8 cellular contexts compared by ENCODE assay signal in the genomic region with DNA sequence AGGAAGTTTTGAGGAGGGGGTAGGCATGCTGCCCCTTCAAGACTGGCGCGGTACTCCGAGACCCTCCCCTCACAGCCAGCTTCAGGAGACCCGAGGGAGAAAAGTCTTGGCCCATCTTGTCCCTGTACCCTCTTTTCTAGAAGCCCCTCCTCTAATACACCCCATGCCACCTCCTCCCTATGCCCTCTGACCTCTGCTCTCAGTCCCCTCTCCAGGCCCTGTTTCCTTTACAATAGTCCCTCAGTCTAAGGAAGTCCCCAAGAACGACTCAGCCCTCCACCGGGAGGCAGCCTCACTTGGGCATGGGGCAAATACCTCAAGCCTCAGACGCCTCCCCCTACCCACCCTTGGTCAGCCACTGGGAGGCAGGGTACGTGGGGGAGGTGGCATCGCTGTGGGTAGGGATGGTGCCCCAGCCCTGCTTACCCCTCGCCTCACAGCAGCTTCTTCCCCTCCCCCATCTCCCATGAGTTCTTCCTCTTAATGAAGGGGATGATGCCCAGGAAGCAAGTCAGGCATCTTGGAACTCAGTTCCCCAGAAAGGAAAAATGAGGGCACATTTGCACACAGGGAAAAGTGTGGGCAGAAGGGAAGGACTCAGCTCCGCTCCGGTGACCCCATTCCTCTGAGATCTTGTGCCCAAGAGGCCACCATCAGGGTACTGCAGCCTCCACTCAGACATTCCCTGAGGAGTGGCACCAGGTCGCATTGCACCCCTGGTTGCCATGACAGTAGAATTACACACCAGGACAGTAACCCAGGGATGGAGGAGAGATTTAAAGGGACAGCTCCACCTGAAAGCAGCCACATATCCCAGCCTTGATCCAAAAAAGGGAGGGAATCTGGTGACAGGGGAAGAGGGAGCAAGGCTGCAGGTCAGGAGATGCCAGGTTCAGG. TPM values are rescaled to one million over a fixed set of nuclear protein-coding genes. Genes with fewer than 3 reads are reported as not detected.
DNase-seq lines count a peak whose midpoint lies in the region; ATAC-seq and TF ChIP-seq lines count a peak whose summit lies in the region.

No MANE protein-coding gene starts in this region.

- H3K27me3 Mint-ChIP-seq in activated naive CD8-positive, alpha-beta T cell treated with anti-CD3 and anti-CD28 coated beads, Interleukin-2, amount 50 U/mL, for 24 hours = peaks cover 13% of the 10 kb centered on the region
- H3K27me3 Mint-ChIP-seq in memory B cell = peaks cover 39% of the 10 kb centered on the region

- peaks cover 17% of the 10 kb centered on the region for H3K4me1 Mint-ChIP-seq in activated naive CD8-positive, alpha-beta T cell treated with anti-CD3 and anti-CD28 coated beads, Interleukin-2, amount 50 U/mL, for 24 hours
- H3K4me1 Mint-ChIP-seq in memory B cell = peaks cover 9% of the 10 kb centered on the region

- peak in 3 of 8 donors; percentile 5 to 20 (median 12) for ATAC-seq in heart right ventricle
- ATAC-seq in activated naive CD8-positive, alpha-beta T cell treated with anti-CD3 and anti-CD28 coated beads, Interleukin-2, amount 50 U/mL, for 24 hours = no peak
- ATAC-seq in memory B cell (ENCODE audit: low read depth) = no peak
- no peak for ATAC-seq in GM21381 (IDR thresholded peaks at IDR 0.05; ENCODE audit: unreplicated experiment)

- H3K36me3 Mint-ChIP-seq in activated naive CD8-positive, alpha-beta T cell treated with anti-CD3 and anti-CD28 coated beads, Interleukin-2, amount 50 U/mL, for 24 hours (ENCODE audit: low read depth) = no peaks in the 10 kb centered on the region
- H3K36me3 Mint-ChIP-seq in memory B cell = no peaks in the 10 kb centered on the region

- H3K9me3 Mint-ChIP-seq in activated naive CD8-positive, alpha-beta T cell treated with anti-CD3 and anti-CD28 coated beads, Interleukin-2, amount 50 U/mL, for 24 hours = no peaks in the 10 kb centered on the region
- H3K9me3 Mint-ChIP-seq in memory B cell = no peaks in the 10 kb centered on the region

- WGBS in heart right ventricle, 2 donors = 32 to 34% methylated on average over 13 of the region's 13 CpGs

- intact Hi-C loops in heart right ventricle (cut with DNase I) (no loop called here), cardiac septum (cut with DNase I) (no loop called here), vagina (cut with DNase I) (no loop called here)

- peaks cover 0 to 11% (median 0%) of the 10 kb centered on the region in 7 donors for H3K27me3 ChIP-seq in heart right ventricle
- no peaks in the 10 kb centered on the region for H3K27me3 ChIP-seq in vagina

- H3K36me3 ChIP-seq in heart right ventricle (peaks cover 0 to 30% (median 0%) of the 10 kb centered on the region in 9 donors), vagina (no peaks in the 10 kb centered on the region)

- no peak for TF ChIP-seq CTCF in heart right ventricle (IDR thresholded peaks at IDR 0.05)
- TF ChIP-seq CTCF in vagina (IDR thresholded peaks at IDR 0.05) = no peak

- no peaks in the 10 kb centered on the region for H3K9me3 ChIP-seq in heart right ventricle
- H3K9me3 ChIP-seq in vagina = no peaks in the 10 kb centered on the region

- no peak for TF ChIP-seq POLR2A in vagina (IDR thresholded peaks at IDR 0.05)

- DNase-seq in heart right ventricle (no peak), cardiac septum (ENCODE audit: low spot score) (no peak), memory B cell (ENCODE audit: low spot score in 2 of 2) (no peak), vagina (ENCODE audit: extremely low spot score in 2 of 2) (no peak), NCI-H526 treated with DMSO at 0.1 percent for 48 hours (lab: John Stamatoyannopoulos, UW) (no peak), superior temporal gyrus (ENCODE audit: extremely low spot score) (no peak)
- no peak for DNase-seq in activated naive CD8-positive, alpha-beta T cell treated with anti-CD3 and anti-CD28 coated beads, Interleukin-2, amount 50 U/mL, for 24 hours

- H3K4me3 ChIP-seq in heart right ventricle (peak overlapping the region; percentile 25 to 61 (median 50)), vagina (peak overlapping the region; percentile 38 to 41)

- H3K4me1 ChIP-seq in heart right ventricle (peaks cover 0 to 33% (median 24%) of the 10 kb centered on the region in 9 donors), vagina (peaks cover 28% of the 10 kb centered on the region)

- H3K27ac Mint-ChIP-seq in activated naive CD8-positive, alpha-beta T cell treated with anti-CD3 and anti-CD28 coated beads, Interleukin-2, amount 50 U/mL, for 24 hours = no peak overlapping the region
- H3K27ac Mint-ChIP-seq in memory B cell = no peak overlapping the region

- H3K27ac ChIP-seq in heart right ventricle (no peak overlapping the region), vagina (no peak overlapping the region)

- peak overlapping the region; percentile 65 for H3K4me3 Mint-ChIP-seq in activated naive CD8-positive, alpha-beta T cell treated with anti-CD3 and anti-CD28 coated beads, Interleukin-2, amount 50 U/mL, for 24 hours
- H3K4me3 Mint-ChIP-seq in memory B cell = peak overlapping the region; percentile 75

RNA-seq across cellular contexts. Expression of gene MPP2, which starts 6.2 kb away (rescaled TPM):
- total RNA-seq in heart right ventricle (10 to 100 TPM in 8 of 10 donors, 1 to 10 TPM in 2; 9.1 to 20.7 (median 14.1) TPM), cardiac septum (13.8 TPM), vagina (7.6 TPM)
- polyA plus RNA-seq in heart right ventricle = 1 to 10 TPM; 5.0 to 5.4 TPM

RNA-seq across cellular contexts. Expression of gene PPY, which starts 41.2 kb away (rescaled TPM):
- not detected for total RNA-seq in heart right ventricle
- not detected for polyA plus RNA-seq in heart right ventricle
- not detected for total RNA-seq in cardiac septum
- total RNA-seq in vagina = not detected

RNA-seq across cellular contexts. Expression of gene PYY, which starts 52.6 kb away (rescaled TPM):
- total RNA-seq in heart right ventricle (not detected), cardiac septum (not detected), vagina (not detected)
- polyA plus RNA-seq in heart right ventricle = under 1 TPM in 1 of 2 donors, not detected in 1; 0.06 TPM

RNA-seq across cellular contexts. Expression of gene CD300LG, which starts 54.1 kb away (rescaled TPM):
- total RNA-seq in heart right ventricle (10 to 100 TPM in 7 of 10 donors, 1 to 10 TPM in 3; 3.8 to 70.9 (median 12.7) TPM), cardiac septum (13.7 TPM), vagina (5.6 TPM)
- 10 to 100 TPM; 30.0 to 34.3 TPM for polyA plus RNA-seq in heart right ventricle
